ENCODE assay signal across 7 cellular contexts in the genomic region with DNA sequence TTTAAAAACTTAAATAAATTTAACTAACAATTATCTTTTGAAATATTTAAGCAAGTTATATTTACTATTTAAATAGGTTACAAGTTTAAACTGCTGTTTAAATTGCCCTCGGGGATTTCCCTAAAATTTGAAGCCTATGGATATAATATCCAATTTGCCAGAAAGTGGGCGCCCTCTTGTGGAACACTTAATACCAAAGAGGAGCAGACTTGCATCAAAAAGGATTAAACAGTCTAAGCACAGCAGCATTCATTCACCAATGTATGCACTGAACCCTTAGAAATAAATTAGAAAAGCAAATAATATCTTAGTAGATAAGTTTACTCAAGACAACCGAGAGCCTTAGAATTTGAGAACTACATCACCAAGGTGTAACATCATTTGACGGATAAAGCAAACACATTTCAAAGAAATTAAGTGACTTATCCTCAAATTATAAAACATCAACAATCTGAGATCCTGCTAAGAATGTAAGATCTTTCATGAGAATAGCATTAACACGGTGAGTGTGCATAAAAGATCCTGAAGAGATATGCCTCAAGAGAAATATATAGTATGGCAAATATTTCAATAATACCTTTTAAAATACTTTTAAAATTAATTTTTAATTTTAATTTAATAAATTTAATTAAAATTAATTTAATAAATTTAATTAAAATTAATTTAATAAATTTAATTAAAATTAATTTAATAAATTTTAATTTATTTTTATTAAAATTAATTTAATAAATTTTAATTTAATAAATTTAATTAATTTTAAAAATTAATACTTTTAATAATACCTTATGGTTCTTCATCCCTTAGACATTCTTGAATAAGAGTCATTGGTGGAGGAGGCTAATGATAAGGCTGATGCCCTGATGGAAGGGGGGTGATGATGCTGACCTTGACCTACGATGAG. TPM values are rescaled to one million over a fixed set of nuclear protein-coding genes. Genes with fewer than 3 reads are reported as not detected.
DNase-seq lines count a peak whose midpoint lies in the region; TF ChIP-seq lines count a peak whose summit lies in the region.

No MANE protein-coding gene starts in this region.

- H3K27ac ChIP-seq in OCI-LY3 (ENCODE audit: low read length) (no peak overlapping the region), vagina (no peak overlapping the region)

- H3K9me3 ChIP-seq in OCI-LY3 (ENCODE audit: insufficient read depth, low read length) (no peaks in the 10 kb centered on the region), vagina (no peaks in the 10 kb centered on the region)

- H4K20me1 ChIP-seq in OCI-LY3 (ENCODE audit: insufficient read depth, low read length): no peaks in the 10 kb centered on the region

- intact Hi-C loops in vagina (cut with DNase I): no loop called here

- TF ChIP-seq POLR2A in vagina (IDR thresholded peaks at IDR 0.05): no peak

- TF ChIP-seq CTCF in OCI-LY3 (IDR thresholded peaks at IDR 0.05; ENCODE audit: low read depth, low read length) (peak; percentile 90), choroid plexus epithelial cell (conservative IDR thresholded peaks at IDR 0.05; ENCODE audit: low read depth, low read length) (peak; percentile 79), vagina (IDR thresholded peaks at IDR 0.05) (peak in 2 of 3 experiments; percentile 29 to 44)

- H2AFZ ChIP-seq in OCI-LY3 (ENCODE audit: low read depth, low read length): no peak overlapping the region

- no peak overlapping the region for H3K4me2 ChIP-seq in OCI-LY3 (ENCODE audit: low read length)

- H3K4me3 ChIP-seq in Jurkat, Clone E6-1 (ENCODE audit: low read length): no peak overlapping the region
- no peak overlapping the region for H3K4me3 ChIP-seq in OCI-LY3 (ENCODE audit: low read length)
- H3K4me3 ChIP-seq in choroid plexus epithelial cell (ENCODE audit: low read depth, low read length): no peak overlapping the region
- no peak overlapping the region for H3K4me3 ChIP-seq in vagina

- H3K79me2 ChIP-seq in OCI-LY3 (ENCODE audit: low read length): no peaks in the 10 kb centered on the region

- no peaks in the 10 kb centered on the region for H3K36me3 ChIP-seq in OCI-LY3 (replicated peaks; ENCODE audit: low read depth, low read length)
- no peaks in the 10 kb centered on the region for H3K36me3 ChIP-seq in vagina

- DNase-seq in ELF-1 (ENCODE audit: low read depth, low spot score) (peak; percentile 44), choroid plexus epithelial cell (ENCODE audit: low read depth) (peak; percentile 81), medulla oblongata (ENCODE audit: extremely low spot score) (peak; percentile 89), vagina (ENCODE audit: extremely low spot score in 2 of 2) (no peak), islet precursor cell (no peak)
- peak; percentile 39 for DNase-seq in Jurkat, Clone E6-1 (ENCODE audit: low read depth, low spot score)

- H3K4me1 ChIP-seq in OCI-LY3 (ENCODE audit: low read length) (no peaks in the 10 kb centered on the region), vagina (no peaks in the 10 kb centered on the region)

- H3K27me3 ChIP-seq in OCI-LY3 (ENCODE audit: low read depth, low read length) (0 out of 2 replicates have a peak, but pooled peaks cover 5% of the 10 kb centered on the region), vagina (no peaks in the 10 kb centered on the region)

- no peak overlapping the region for H3K9ac ChIP-seq in OCI-LY3 (ENCODE audit: low read length)

RNA-seq across cellular contexts. Expression of gene MEP1A, which starts 11.5 kb away (rescaled TPM):
- not detected for polyA plus RNA-seq in Jurkat, Clone E6-1 (2012; ENCODE audit: insufficient read depth, insufficient read length)
- total RNA-seq in vagina: not detected

RNA-seq across cellular contexts. Expression of gene ANKRD66, which starts 35.0 kb away (rescaled TPM):
- not detected for polyA plus RNA-seq in Jurkat, Clone E6-1 (2012; ENCODE audit: insufficient read depth, insufficient read length)
- total RNA-seq in vagina: not detected

RNA-seq across cellular contexts. Expression of gene PLA2G7, which starts 46.6 kb away (rescaled TPM):
- not detected for polyA plus RNA-seq in Jurkat, Clone E6-1 (2012; ENCODE audit: insufficient read depth, insufficient read length)
- total RNA-seq in vagina: not detected

Comparison
In these comparisons a context has a peak if more than half of its experiments do, and no peak if none do; other contexts are left out.
1. DNase-seq: peak in ELF-1 (single experiment), Jurkat, Clone E6-1 (single experiment), choroid plexus epithelial cell (single experiment) and medulla oblongata (single experiment); none in vagina (0 of 2) and islet precursor cell (single experiment).
2. CTCF ChIP-seq: peak in every context shown above with its lines; median percentile 90 in OCI-LY3; 79 in choroid plexus epithelial cell; 36 in vagina.